In the genomic region with DNA sequence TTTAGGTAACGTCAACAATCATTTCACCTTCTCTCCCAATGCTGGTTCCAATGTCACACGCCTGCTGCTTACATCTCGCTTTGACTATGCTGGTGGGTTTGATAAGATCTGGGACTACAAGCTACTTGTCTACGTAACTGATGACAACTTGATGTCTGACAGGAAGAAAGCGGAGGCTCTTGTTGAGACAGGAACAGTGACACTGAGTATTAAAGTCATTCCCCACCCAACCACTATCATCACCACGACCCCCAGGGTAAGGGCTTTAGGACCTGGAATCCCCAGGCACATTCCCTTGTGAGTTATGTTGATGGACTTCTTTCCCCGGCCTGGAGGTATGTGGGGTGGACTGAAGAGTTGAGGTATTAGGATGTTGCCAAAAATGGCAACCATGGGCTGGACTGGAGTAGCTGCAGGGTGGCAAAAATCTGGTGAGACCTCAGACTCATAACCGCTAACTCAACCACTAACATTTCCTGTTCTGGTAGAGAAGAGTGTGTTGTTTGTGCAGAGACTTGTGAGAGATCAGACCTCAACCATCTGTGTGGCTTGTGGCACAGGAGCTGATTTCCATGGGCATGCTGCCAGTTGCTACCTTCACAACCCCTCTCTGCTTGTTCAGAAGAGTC, we compare ENCODE assay signal across 8 cellular contexts. TPM values are rescaled to one million over a fixed set of nuclear protein-coding genes. Genes with fewer than 3 reads are reported as not detected.
DNase-seq lines count a peak whose midpoint lies in the region; ATAC-seq, FAIRE-seq and TF ChIP-seq lines count a peak whose summit lies in the region.

No MANE protein-coding gene starts in this region.

- no peaks in the 10 kb centered on the region for H3K9me3 ChIP-seq in astrocyte (ENCODE audit: insufficient read depth, low read depth, low read length)

- H3K36me3 Mint-ChIP-seq in astrocyte (ENCODE audit: low read depth, unreplicated experiment): no peaks in the 10 kb centered on the region

- H2AFZ ChIP-seq in astrocyte (ENCODE audit: low read depth, low read length): no peak overlapping the region

- no peaks in the 10 kb centered on the region for H3K79me2 ChIP-seq in astrocyte (ENCODE audit: insufficient read depth, low read length)

- no peaks in the 10 kb centered on the region for H4K20me1 ChIP-seq in astrocyte (ENCODE audit: insufficient read depth, low read length)

- ATAC-seq in HG02623 (IDR thresholded peaks at IDR 0.05; ENCODE audit: unreplicated experiment) (peak; percentile 77), HG02970 (IDR thresholded peaks at IDR 0.05; ENCODE audit: low FRiP score, unreplicated experiment) (no peak), GM18873 (IDR thresholded peaks at IDR 0.05; ENCODE audit: low FRiP score, unreplicated experiment) (no peak)

- H3K27me3 ChIP-seq in astrocyte (ENCODE audit: insufficient read depth, low read length): peaks cover 33% of the 10 kb centered on the region

- H3K27ac ChIP-seq in astrocyte (ENCODE audit: low read depth, low read length): no peak overlapping the region

- no peak overlapping the region for H3K9ac ChIP-seq in astrocyte (ENCODE audit: low read length)

- H3K4me3 ChIP-seq in astrocyte (ENCODE audit: insufficient read depth, low read depth, low read length): no peak overlapping the region

- H3K36me3 ChIP-seq in astrocyte (ENCODE audit: insufficient read depth, low read length): no peaks in the 10 kb centered on the region

- H3K4me1 ChIP-seq in astrocyte (ENCODE audit: insufficient read depth, low read length): peaks cover 11% of the 10 kb centered on the region

- peaks cover 25% of the 10 kb centered on the region for H3K4me1 Mint-ChIP-seq in astrocyte (ENCODE audit: low read depth, unreplicated experiment)

- FAIRE-seq in astrocyte (lab: Jason Lieb, UNC): no peak
- no peak for FAIRE-seq in HTR-8/SVneo (lab: Jason Lieb, UNC)

- H3K4me2 ChIP-seq in astrocyte (ENCODE audit: low read length): no peak overlapping the region

- DNase-seq in DMS79 (lab: John Stamatoyannopoulos, UW) (peak; percentile 79), SW480 (ENCODE audit: low spot score) (peak; percentile 23), astrocyte (ENCODE audit: low read depth) (peak; percentile 61), HTR-8/SVneo (ENCODE audit: insufficient read length, low spot score) (no peak)
- DNase-seq in stimulated activated CD8-positive, alpha-beta memory T cell treated with anti-CD3 and anti-CD28 coated beads, Interleukin-7, amount 100 ng/mL, for 1 hour (ENCODE audit: low read depth in 2 of 2): peak; percentile 29 to 36

- H3K4me3 Mint-ChIP-seq in astrocyte (ENCODE audit: unreplicated experiment): no peak overlapping the region

- TF ChIP-seq CTCF in astrocyte (IDR thresholded peaks at IDR 0.05; ENCODE audit: insufficient read depth, low read depth, low read length): no peak

- H3K27me3 Mint-ChIP-seq in astrocyte (ENCODE audit: low read depth, unreplicated experiment): no peaks in the 10 kb centered on the region

- no peak overlapping the region for H3K27ac Mint-ChIP-seq in astrocyte (ENCODE audit: unreplicated experiment)

- peaks cover 2% of the 10 kb centered on the region for H3K9me3 Mint-ChIP-seq in astrocyte (ENCODE audit: unreplicated experiment)

RNA-seq across cellular contexts. Expression of a gene that starts 59.2 kb away (rescaled TPM):
- 1.8 and 3.1 TPM in 2 replicates for total RNA-seq in astrocyte
